ENCODE assay signal across 15 cellular contexts in the genomic region with DNA sequence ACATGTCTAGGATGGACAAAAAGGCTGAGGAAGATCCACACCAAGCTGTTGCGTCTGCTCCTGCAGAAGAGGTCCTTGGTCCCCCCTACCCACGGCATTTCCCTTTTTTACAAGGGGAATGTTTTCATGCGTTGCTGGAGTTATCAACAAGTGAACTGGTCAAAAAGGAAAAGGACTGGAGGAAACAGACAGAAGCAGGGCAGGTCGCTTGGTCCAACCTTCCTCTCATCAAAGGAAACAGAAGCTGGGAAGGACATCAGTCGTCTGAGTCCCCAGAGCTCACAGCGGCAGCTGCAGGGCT. TPM values are rescaled to one million over a fixed set of nuclear protein-coding genes. Genes with fewer than 3 reads are reported as not detected.
A peak's percentile ranks its signal among the peaks of the same experiment; 100 is the strongest.
DNase-seq lines count a peak whose midpoint lies in the region; ATAC-seq, FAIRE-seq and TF ChIP-seq lines count a peak whose summit lies in the region.
"Had no signal": no experiment of that assay in that cellular context is flagged by ENCODE, and none has a peak within 500 bp of the region (broad histone marks: within the 10 kb centered on the region; RNA-seq: fewer than 3 reads in every experiment).

No MANE protein-coding gene starts in this region.

- H3K4me2 ChIP-seq in PC-9 (peak overlapping the region; percentile 38), mesendoderm (ENCODE audit: low read length) (no peak overlapping the region)

- H3K36me3 Mint-ChIP-seq in endothelial cell (ENCODE audit: low read depth, unreplicated experiment) (peaks cover 13% of the 10 kb centered on the region), progenitor cell of endocrine pancreas (ENCODE audit: insufficient read depth) (no peaks in the 10 kb centered on the region)
- H3K36me3 Mint-ChIP-seq: natural killer cell had no signal

- peaks cover 69% of the 10 kb centered on the region for H3K79me2 ChIP-seq in PC-9 (ENCODE audit: low read depth)
- H3K79me2 ChIP-seq in mesendoderm (ENCODE audit: control insufficient read depth, insufficient read depth, low read length), result peaks cover 5% of the 10 kb centered on the region

- no peak overlapping the region for H2AK5ac ChIP-seq in mesendoderm (ENCODE audit: low read length)

- H3K27me3 ChIP-seq in PC-9 (ENCODE audit: insufficient read depth, low read depth) (no peaks in the 10 kb centered on the region), body of pancreas (no peaks in the 10 kb centered on the region), mesendoderm (ENCODE audit: insufficient read depth, low read length, poor library complexity) (no peaks in the 10 kb centered on the region)
- H3K27me3 ChIP-seq: tibial artery had no signal

- FAIRE-seq in urothelium cell line (lab: Jason Lieb, UNC), result no peak

- H3K79me1 ChIP-seq in mesendoderm (ENCODE audit: low read length), result peaks cover 3% of the 10 kb centered on the region

- peak overlapping the region; percentile 78 for H3K27ac Mint-ChIP-seq in endothelial cell (ENCODE audit: unreplicated experiment)
- H3K27ac Mint-ChIP-seq in progenitor cell of endocrine pancreas, result peak overlapping the region; percentile 29
- H3K27ac Mint-ChIP-seq: activated CD4-positive, alpha-beta T cell treated with anti-CD3 and anti-CD28 coated beads for 36 hours had no signal

- intact Hi-C loops in PC-9 (cut with micrococcal nuclease; ENCODE audit: unreplicated experiment) (loop anchor here (5.0 kb wide), 1 partner anchor 97 kb away; the partner anchor contains the start of gene MVD), body of pancreas (cut with DNase I) (no loop called here)

- no peak for TF ChIP-seq CTCF in C4-2B (conservative IDR thresholded peaks at IDR 0.05)
- TF ChIP-seq CTCF in PC-9 (conservative IDR thresholded peaks at IDR 0.05), result no peak
- TF ChIP-seq CTCF in endothelial cell (IDR thresholded peaks at IDR 0.05; ENCODE audit: unreplicated experiment), result no peak
- no peak for TF ChIP-seq CTCF in progenitor cell of endocrine pancreas (IDR thresholded peaks at IDR 0.05; ENCODE audit: unreplicated experiment)
- TF ChIP-seq CTCF in body of pancreas (IDR thresholded peaks at IDR 0.05), result no peak

- H2BK15ac ChIP-seq in mesendoderm (replicated peaks; ENCODE audit: low read depth), result no peak overlapping the region

- H3K23ac ChIP-seq in mesendoderm (ENCODE audit: low read length), result no peak overlapping the region

- no peak overlapping the region for H4K5ac ChIP-seq in mesendoderm (ENCODE audit: low read length)

- no peak overlapping the region for H2BK5ac ChIP-seq in mesendoderm (ENCODE audit: low read length)

- H3K18ac ChIP-seq in mesendoderm (ENCODE audit: low read length), result no peak overlapping the region

- H3K4me3 ChIP-seq in PC-9, result no peak overlapping the region
- H3K4me3 ChIP-seq in body of pancreas, result no peak overlapping the region
- no peak overlapping the region for H3K4me3 ChIP-seq in mesendoderm (ENCODE audit: low read length)
- H3K4me3 ChIP-seq: tibial artery had no signal

- H2BK120ac ChIP-seq in mesendoderm (ENCODE audit: low read depth, low read length), result no peak overlapping the region

- DNase-seq in PC-9 (no peak), endothelial cell (ENCODE audit: low spot score) (no peak), progenitor cell of endocrine pancreas (ENCODE audit: low spot score, unreplicated experiment) (no peak), urothelium cell line (ENCODE audit: low spot score) (no peak), GM19240 (ENCODE audit: insufficient read length, low spot score) (no peak), body of pancreas (no peak), mesendoderm (no peak)
- DNase-seq: DND-41, natural killer cell, NCI-H1930, NCI-H774, tibial artery had no signal

- no TSS peak for BruUV-seq in PC-9 (replicated peaks; lab: Mats Ljungman, UMichigan)

- peaks cover 34% of the 10 kb centered on the region for H4K20me1 ChIP-seq in PC-9 (ENCODE audit: insufficient read depth)

- no peak for TF ChIP-seq POLR2A in body of pancreas (IDR thresholded peaks at IDR 0.05)

- H3K4me1 ChIP-seq in PC-9 (replicated peaks; ENCODE audit: insufficient read depth) (peaks cover 97% of the 10 kb centered on the region), body of pancreas (peaks cover 46% of the 10 kb centered on the region), mesendoderm (ENCODE audit: control insufficient read depth, low read depth, low read length) (peaks cover 5% of the 10 kb centered on the region)

- no peak overlapping the region for H2AFZ ChIP-seq in PC-9

- H3K27ac ChIP-seq in C4-2B (peak overlapping the region; percentile 98), PC-9 (no peak overlapping the region), body of pancreas (no peak overlapping the region), mesendoderm (ENCODE audit: low read depth, low read length) (no peak overlapping the region)
- H3K27ac ChIP-seq: tibial artery had no signal

- no peak overlapping the region for H3K4ac ChIP-seq in mesendoderm (ENCODE audit: low read depth, low read length)

- peaks cover 78% of the 10 kb centered on the region for H3F3A ChIP-seq in PC-9 (ENCODE audit: insufficient read depth, low read depth)

- no peak overlapping the region for H4K8ac ChIP-seq in mesendoderm (ENCODE audit: low read depth, low read length)

- H3K9me3 Mint-ChIP-seq in endothelial cell (ENCODE audit: unreplicated experiment), result no peaks in the 10 kb centered on the region
- no peaks in the 10 kb centered on the region for H3K9me3 Mint-ChIP-seq in progenitor cell of endocrine pancreas (ENCODE audit: low read depth)
- H3K9me3 Mint-ChIP-seq: natural killer cell; T-helper 1 cell treated with Interleukin-12 subunit alpha and Interleukin-12 subunit beta and Interleukin-4 antibody, amounts not matched to agents 30 μg/mL and 1 μg/mL, for 36 hours had no signal

- H3K4me3 Mint-ChIP-seq in endothelial cell (ENCODE audit: unreplicated experiment) (peak overlapping the region; percentile 60), progenitor cell of endocrine pancreas (ENCODE audit: low read depth) (no peak overlapping the region)
- H3K4me3 Mint-ChIP-seq: activated CD4-positive, alpha-beta T cell treated with anti-CD3 and anti-CD28 coated beads for 36 hours; natural killer cell had no signal

- WGBS in body of pancreas, 2 donors, result 87 to 97% methylated on average over 4 to 6 of the region's 6 CpGs
- no CpG with 5 or more reads among the region's 6 CpGs for WGBS in mesendoderm (ENCODE audit: extremely low coverage, insufficient coverage, low lambda C conversion rate)

- ATAC-seq in body of pancreas, result no peak
- ATAC-seq: natural killer cell had no signal

- no peak overlapping the region for H3K56ac ChIP-seq in mesendoderm (ENCODE audit: low read length)

- peaks cover 28% of the 10 kb centered on the region for H3K4me1 Mint-ChIP-seq in endothelial cell (ENCODE audit: unreplicated experiment)
- peaks cover 15% of the 10 kb centered on the region for H3K4me1 Mint-ChIP-seq in progenitor cell of endocrine pancreas (ENCODE audit: low read depth)

- H3K9me2 ChIP-seq in PC-9 (ENCODE audit: insufficient read depth), result no peaks in the 10 kb centered on the region

- H3K9me3 ChIP-seq in PC-9 (ENCODE audit: insufficient read depth, low read depth), result no peaks in the 10 kb centered on the region
- H3K9me3 ChIP-seq in body of pancreas, result no peaks in the 10 kb centered on the region

- H3K27me3 Mint-ChIP-seq in endothelial cell (ENCODE audit: unreplicated experiment) (peaks cover 2% of the 10 kb centered on the region), progenitor cell of endocrine pancreas (no peaks in the 10 kb centered on the region)
- H3K27me3 Mint-ChIP-seq: activated CD4-positive, alpha-beta T cell treated with anti-CD3 and anti-CD28 coated beads for 36 hours had no signal

- CTCF ChIA-PET in PC-9 (lab: Charles Lee), result interaction anchor here (0.7 to 1.3 kb wide), 2 partner anchors 21 to 35 kb away, joined by 3 to 6 read pairs; no protein-coding TSS in a partner anchor

- no peaks in the 10 kb centered on the region for H3K36me3 ChIP-seq in PC-9 (ENCODE audit: low read depth)
- H3K36me3 ChIP-seq in body of pancreas (replicated peaks in 1 of 2; ENCODE audit: insufficient read depth in 1 of 2, low read depth in 2 of 2), result no peaks in the 10 kb centered on the region
- H3K36me3 ChIP-seq in mesendoderm (ENCODE audit: control insufficient read depth, insufficient read depth, low read length), result no peaks in the 10 kb centered on the region

- no peak overlapping the region for H3K9ac ChIP-seq in mesendoderm (ENCODE audit: low read length)

- POLR2A ChIA-PET in PC-9 (lab: Charles Lee; ENCODE audit: unreplicated experiment), result interaction anchor here (0.6 to 1.1 kb wide), 4 partner anchors 11 to 50 kb away, joined by 3 to 4 read pairs (median 4); no protein-coding TSS in a partner anchor

RNA-seq across cellular contexts. Expression of gene PIEZO1, which starts 26.1 kb away (rescaled TPM):
- 391 and 426 TPM in 2 replicates for total RNA-seq in PC-9 (2021)
- 428 TPM for total RNA-seq in endothelial cell (ENCODE audit: unreplicated experiment)
- total RNA-seq in progenitor cell of endocrine pancreas, result 37.7 and 44.7 TPM in 2 replicates
- 100 to 1,000 TPM in 1 of 2 donors, 10 to 100 TPM in 1; 61.0 to 269 TPM for total RNA-seq in body of pancreas
- 37.5 TPM for polyA plus RNA-seq in mesendoderm (2013, experiment 1 of 2)
- 38.4 TPM for polyA plus RNA-seq in mesendoderm (2013, experiment 2 of 2)

RNA-seq across cellular contexts. Expression of gene CDT1, which starts 44.7 kb away (rescaled TPM):
- total RNA-seq in PC-9 (2021) (73.2 and 95.4 TPM in 2 replicates), endothelial cell (ENCODE audit: unreplicated experiment) (16.2 TPM), progenitor cell of endocrine pancreas (22.8 and 25.3 TPM in 2 replicates), body of pancreas (1 to 10 TPM in 1 of 2 donors, not detected in 1; 7.6 TPM)
- 38.9 TPM for polyA plus RNA-seq in mesendoderm (2013, experiment 1 of 2)
- 37.7 TPM for polyA plus RNA-seq in mesendoderm (2013, experiment 2 of 2)

RNA-seq across cellular contexts. Expression of gene CTU2, which starts 52.6 kb away (rescaled TPM):
- total RNA-seq in PC-9 (2021), result 20.0 and 38.0 TPM in 2 replicates
- total RNA-seq in endothelial cell (ENCODE audit: unreplicated experiment), result 20.8 TPM
- total RNA-seq in progenitor cell of endocrine pancreas, result 17.2 and 18.2 TPM in 2 replicates
- 10 to 100 TPM in 1 of 2 donors, 1 to 10 TPM in 1; 5.7 to 10.2 TPM for total RNA-seq in body of pancreas
- polyA plus RNA-seq in mesendoderm (2013, experiment 1 of 2), result 71.4 TPM
- 64.6 TPM for polyA plus RNA-seq in mesendoderm (2013, experiment 2 of 2)

RNA-seq across cellular contexts. Expression of gene RNF166, which starts 52.7 kb away (rescaled TPM):
- total RNA-seq in PC-9 (2021) (25.6 and 29.4 TPM in 2 replicates), endothelial cell (ENCODE audit: unreplicated experiment) (74.2 TPM), progenitor cell of endocrine pancreas (19.4 and 21.5 TPM in 2 replicates), body of pancreas (10 to 100 TPM; 16.6 to 27.7 TPM)
- 16.0 TPM for polyA plus RNA-seq in mesendoderm (2013, experiment 1 of 2)
- polyA plus RNA-seq in mesendoderm (2013, experiment 2 of 2), result 17.0 TPM

RNA-seq across cellular contexts. Expression of gene APRT, which starts 52.8 kb away (rescaled TPM):
- total RNA-seq in PC-9 (2021) (213 and 226 TPM in 2 replicates), endothelial cell (ENCODE audit: unreplicated experiment) (80.7 TPM), progenitor cell of endocrine pancreas (100 and 115 TPM in 2 replicates), body of pancreas (100 to 1,000 TPM in 1 of 2 donors, 10 to 100 TPM in 1; 95.9 to 104 TPM)
- polyA plus RNA-seq in mesendoderm (2013, experiment 1 of 2), result 300 TPM
- 305 TPM for polyA plus RNA-seq in mesendoderm (2013, experiment 2 of 2)
